8 cellular contexts compared by ENCODE assay signal in genomic region chr11:127493330-127493729, GRCh38.
DNase-seq lines count a peak whose midpoint lies in the region; ATAC-seq lines count a peak whose summit lies in the region.

No MANE protein-coding gene starts in this region.

- in situ Hi-C loops in SK-MEL-5 (cut with HindIII; ENCODE audit: low pct_unique_long_range_greater_than_20kb, low sequenced_read_pairs): no loop called here

- peak; percentile 21 for DNase-seq in GM03348 (ENCODE audit: low spot score)
- DNase-seq in HT-29 (ENCODE audit: low spot score): peak; percentile 58
- DNase-seq in SK-MEL-5 (ENCODE audit: low read depth, low spot score): peak; percentile 48
- peak; percentile 4 for DNase-seq in kidney tubule cell (ENCODE audit: low spot score)
- DNase-seq in DMS79 (lab: John Stamatoyannopoulos, UW): no peak
- no peak for DNase-seq in GM19240 (ENCODE audit: insufficient read length, low spot score)
- DNase-seq in HCEC 1CT: no peak

- ATAC-seq in HG03565 (IDR thresholded peaks at IDR 0.05; ENCODE audit: unreplicated experiment): no peak

Comparison
In these comparisons a context has a peak if more than half of its experiments do, and no peak if none do; other contexts are left out.
1. DNase-seq: peak in GM03348 (single experiment), HT-29 (single experiment), SK-MEL-5 (single experiment) and kidney tubule cell (single experiment); none in DMS79 (single experiment), GM19240 (single experiment) and HCEC 1CT (single experiment).